In the genomic region with DNA sequence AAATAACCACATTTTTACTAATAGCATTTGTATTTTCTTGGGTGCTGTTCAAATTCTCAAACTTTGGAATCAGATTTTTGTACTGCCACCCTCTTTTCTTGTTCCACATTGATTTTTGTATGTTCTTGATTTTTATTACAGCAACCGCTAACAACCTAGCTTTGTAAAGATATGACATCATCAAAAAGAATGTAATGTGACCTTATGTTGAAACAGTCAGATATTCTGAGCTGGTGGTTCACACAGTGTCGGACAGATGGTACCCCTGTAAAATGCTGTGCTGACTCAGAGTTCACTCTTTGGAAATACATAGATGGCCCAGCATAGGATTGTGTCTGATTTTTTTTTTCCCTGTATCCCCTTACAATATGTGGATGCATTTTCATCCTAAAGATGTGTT, we compare ENCODE assay signal across 1 cellular context.
A peak's percentile ranks its signal among the peaks of the same experiment; 100 is the strongest.
TF ChIP-seq lines count a peak whose summit lies in the region.

No MANE protein-coding gene starts in this region.

TF ChIP-seq in SK-N-SH, 30 proteins besides CTCF, POLR2A, EP300 and RAD21 (continued from another document):
- TF ChIP-seq, protein P1, sequence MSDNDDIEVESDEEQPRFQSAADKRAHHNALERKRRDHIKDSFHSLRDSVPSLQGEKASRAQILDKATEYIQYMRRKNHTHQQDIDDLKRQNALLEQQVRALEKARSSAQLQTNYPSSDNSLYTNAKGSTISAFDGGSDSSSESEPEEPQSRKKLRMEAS (IDR thresholded peaks at IDR 0.05; ENCODE audit: low read depth), result peak; percentile 32; the same call in 1 of the 2 replicates
- TF ChIP-seq, protein P2, sequence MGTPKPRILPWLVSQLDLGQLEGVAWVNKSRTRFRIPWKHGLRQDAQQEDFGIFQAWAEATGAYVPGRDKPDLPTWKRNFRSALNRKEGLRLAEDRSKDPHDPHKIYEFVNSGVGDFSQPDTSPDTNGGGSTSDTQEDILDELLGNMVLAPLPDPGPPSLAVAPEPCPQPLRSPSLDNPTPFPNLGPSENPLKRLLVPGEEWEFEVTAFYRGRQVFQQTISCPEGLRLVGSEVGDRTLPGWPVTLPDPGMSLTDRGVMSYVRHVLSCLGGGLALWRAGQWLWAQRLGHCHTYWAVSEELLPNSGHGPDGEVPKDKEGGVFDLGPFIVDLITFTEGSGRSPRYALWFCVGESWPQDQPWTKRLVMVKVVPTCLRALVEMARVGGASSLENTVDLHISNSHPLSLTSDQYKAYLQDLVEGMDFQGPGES (IDR thresholded peaks at IDR 0.05; ENCODE audit: low read depth, low read length), result no peak
- TF ChIP-seq, protein P3, sequence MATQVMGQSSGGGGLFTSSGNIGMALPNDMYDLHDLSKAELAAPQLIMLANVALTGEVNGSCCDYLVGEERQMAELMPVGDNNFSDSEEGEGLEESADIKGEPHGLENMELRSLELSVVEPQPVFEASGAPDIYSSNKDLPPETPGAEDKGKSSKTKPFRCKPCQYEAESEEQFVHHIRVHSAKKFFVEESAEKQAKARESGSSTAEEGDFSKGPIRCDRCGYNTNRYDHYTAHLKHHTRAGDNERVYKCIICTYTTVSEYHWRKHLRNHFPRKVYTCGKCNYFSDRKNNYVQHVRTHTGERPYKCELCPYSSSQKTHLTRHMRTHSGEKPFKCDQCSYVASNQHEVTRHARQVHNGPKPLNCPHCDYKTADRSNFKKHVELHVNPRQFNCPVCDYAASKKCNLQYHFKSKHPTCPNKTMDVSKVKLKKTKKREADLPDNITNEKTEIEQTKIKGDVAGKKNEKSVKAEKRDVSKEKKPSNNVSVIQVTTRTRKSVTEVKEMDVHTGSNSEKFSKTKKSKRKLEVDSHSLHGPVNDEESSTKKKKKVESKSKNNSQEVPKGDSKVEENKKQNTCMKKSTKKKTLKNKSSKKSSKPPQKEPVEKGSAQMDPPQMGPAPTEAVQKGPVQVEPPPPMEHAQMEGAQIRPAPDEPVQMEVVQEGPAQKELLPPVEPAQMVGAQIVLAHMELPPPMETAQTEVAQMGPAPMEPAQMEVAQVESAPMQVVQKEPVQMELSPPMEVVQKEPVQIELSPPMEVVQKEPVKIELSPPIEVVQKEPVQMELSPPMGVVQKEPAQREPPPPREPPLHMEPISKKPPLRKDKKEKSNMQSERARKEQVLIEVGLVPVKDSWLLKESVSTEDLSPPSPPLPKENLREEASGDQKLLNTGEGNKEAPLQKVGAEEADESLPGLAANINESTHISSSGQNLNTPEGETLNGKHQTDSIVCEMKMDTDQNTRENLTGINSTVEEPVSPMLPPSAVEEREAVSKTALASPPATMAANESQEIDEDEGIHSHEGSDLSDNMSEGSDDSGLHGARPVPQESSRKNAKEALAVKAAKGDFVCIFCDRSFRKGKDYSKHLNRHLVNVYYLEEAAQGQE (IDR thresholded peaks at IDR 0.05; ENCODE audit: low read depth, low read length), result no peak
- peak; percentile 76; the same call in 1 of the 2 replicates for TF ChIP-seq TCF12 (IDR thresholded peaks at IDR 0.05)
- TF ChIP-seq SIN3A (IDR thresholded peaks at IDR 0.05; ENCODE audit: borderline replicate concordance, low read depth, low read length), result no peak
- TF ChIP-seq, protein P4, sequence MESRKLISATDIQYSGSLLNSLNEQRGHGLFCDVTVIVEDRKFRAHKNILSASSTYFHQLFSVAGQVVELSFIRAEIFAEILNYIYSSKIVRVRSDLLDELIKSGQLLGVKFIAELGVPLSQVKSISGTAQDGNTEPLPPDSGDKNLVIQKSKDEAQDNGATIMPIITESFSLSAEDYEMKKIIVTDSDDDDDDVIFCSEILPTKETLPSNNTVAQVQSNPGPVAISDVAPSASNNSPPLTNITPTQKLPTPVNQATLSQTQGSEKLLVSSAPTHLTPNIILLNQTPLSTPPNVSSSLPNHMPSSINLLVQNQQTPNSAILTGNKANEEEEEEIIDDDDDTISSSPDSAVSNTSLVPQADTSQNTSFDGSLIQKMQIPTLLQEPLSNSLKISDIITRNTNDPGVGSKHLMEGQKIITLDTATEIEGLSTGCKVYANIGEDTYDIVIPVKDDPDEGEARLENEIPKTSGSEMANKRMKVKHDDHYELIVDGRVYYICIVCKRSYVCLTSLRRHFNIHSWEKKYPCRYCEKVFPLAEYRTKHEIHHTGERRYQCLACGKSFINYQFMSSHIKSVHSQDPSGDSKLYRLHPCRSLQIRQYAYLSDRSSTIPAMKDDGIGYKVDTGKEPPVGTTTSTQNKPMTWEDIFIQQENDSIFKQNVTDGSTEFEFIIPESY (IDR thresholded peaks at IDR 0.05; ENCODE audit: borderline replicate concordance, low read depth), result no peak
- no peak for TF ChIP-seq RCOR1 (IDR thresholded peaks at IDR 0.05; ENCODE audit: low read length)
- peak; percentile 61 for TF ChIP-seq JUND (IDR thresholded peaks at IDR 0.05)
- TF ChIP-seq, protein P5, sequence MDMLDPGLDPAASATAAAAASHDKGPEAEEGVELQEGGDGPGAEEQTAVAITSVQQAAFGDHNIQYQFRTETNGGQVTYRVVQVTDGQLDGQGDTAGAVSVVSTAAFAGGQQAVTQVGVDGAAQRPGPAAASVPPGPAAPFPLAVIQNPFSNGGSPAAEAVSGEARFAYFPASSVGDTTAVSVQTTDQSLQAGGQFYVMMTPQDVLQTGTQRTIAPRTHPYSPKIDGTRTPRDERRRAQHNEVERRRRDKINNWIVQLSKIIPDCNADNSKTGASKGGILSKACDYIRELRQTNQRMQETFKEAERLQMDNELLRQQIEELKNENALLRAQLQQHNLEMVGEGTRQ (IDR thresholded peaks at IDR 0.05; ENCODE audit: borderline replicate concordance, low read depth, low read length), result no peak
- TF ChIP-seq MXI1 (IDR thresholded peaks at IDR 0.05; ENCODE audit: low read depth, low read length), result no peak
- TF ChIP-seq ELF1 (IDR thresholded peaks at IDR 0.05), result no peak
- TF ChIP-seq FOXJ3 (CRISPR knock-in tag; IDR thresholded peaks at IDR 0.05), result no peak
- no peak for TF ChIP-seq POLR2AphosphoS5 (IDR thresholded peaks at IDR 0.05; ENCODE audit: low read depth, low read length)
- TF ChIP-seq TAF1 (IDR thresholded peaks at IDR 0.05; ENCODE audit: borderline replicate concordance, low read depth, low read length), result no peak
- TF ChIP-seq EZH2phosphoT487 (IDR thresholded peaks at IDR 0.05; ENCODE audit: borderline replicate concordance, low read depth), result no peak
- TF ChIP-seq GABPA (IDR thresholded peaks at IDR 0.05; ENCODE audit: low read depth), result no peak
- TF ChIP-seq MEF2A (IDR thresholded peaks at IDR 0.05; ENCODE audit: borderline replicate concordance, low read depth), result no peak
- TF ChIP-seq CHD2 (IDR thresholded peaks at IDR 0.05; ENCODE audit: low read length, partially characterized antibody), result no peak
- no peak for TF ChIP-seq FOXM1 (IDR thresholded peaks at IDR 0.05; ENCODE audit: low read depth)
- TF ChIP-seq TEAD4 (IDR thresholded peaks at IDR 0.05; ENCODE audit: borderline replicate concordance, insufficient read depth), result no peak
- no peak for TF ChIP-seq SMC3 (IDR thresholded peaks at IDR 0.05; ENCODE audit: low read depth, low read length)
- TF ChIP-seq NRF1 (IDR thresholded peaks at IDR 0.05; ENCODE audit: low read depth, low read length), result no peak
- TF ChIP-seq RFX5 (IDR thresholded peaks at IDR 0.05; ENCODE audit: low read length), result no peak
- TF ChIP-seq FOSL2 (IDR thresholded peaks at IDR 0.05; ENCODE audit: borderline replicate concordance, low read depth), result peak; percentile 67
- TF ChIP-seq, protein P6, sequence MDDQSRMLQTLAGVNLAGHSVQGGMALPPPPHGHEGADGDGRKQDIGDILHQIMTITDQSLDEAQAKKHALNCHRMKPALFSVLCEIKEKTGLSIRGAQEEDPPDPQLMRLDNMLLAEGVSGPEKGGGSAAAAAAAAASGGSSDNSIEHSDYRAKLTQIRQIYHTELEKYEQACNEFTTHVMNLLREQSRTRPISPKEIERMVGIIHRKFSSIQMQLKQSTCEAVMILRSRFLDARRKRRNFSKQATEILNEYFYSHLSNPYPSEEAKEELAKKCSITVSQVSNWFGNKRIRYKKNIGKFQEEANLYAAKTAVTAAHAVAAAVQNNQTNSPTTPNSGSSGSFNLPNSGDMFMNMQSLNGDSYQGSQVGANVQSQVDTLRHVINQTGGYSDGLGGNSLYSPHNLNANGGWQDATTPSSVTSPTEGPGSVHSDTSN (IDR thresholded peaks at IDR 0.05), result no peak
- TF ChIP-seq, protein P7, sequence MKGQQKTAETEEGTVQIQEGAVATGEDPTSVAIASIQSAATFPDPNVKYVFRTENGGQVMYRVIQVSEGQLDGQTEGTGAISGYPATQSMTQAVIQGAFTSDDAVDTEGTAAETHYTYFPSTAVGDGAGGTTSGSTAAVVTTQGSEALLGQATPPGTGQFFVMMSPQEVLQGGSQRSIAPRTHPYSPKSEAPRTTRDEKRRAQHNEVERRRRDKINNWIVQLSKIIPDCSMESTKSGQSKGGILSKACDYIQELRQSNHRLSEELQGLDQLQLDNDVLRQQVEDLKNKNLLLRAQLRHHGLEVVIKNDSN (IDR thresholded peaks at IDR 0.05; ENCODE audit: borderline replicate concordance, low read depth), result peak; percentile 15; the same call in 1 of the 2 replicates
